12 cellular contexts compared by ENCODE assay signal in genomic region chr12:6324936-6325750, GRCh38. TPM values are rescaled to one million over a fixed set of nuclear protein-coding genes. Genes with fewer than 3 reads are reported as not detected.
DNase-seq lines count a peak whose midpoint lies in the region; ATAC-seq and TF ChIP-seq lines count a peak whose summit lies in the region.
"Had no signal": no experiment of that assay in that cellular context is flagged by ENCODE, and none has a peak within 500 bp of the region (broad histone marks: within the 10 kb centered on the region; RNA-seq: fewer than 3 reads in every experiment).

No MANE protein-coding gene starts in this region.

- H3K27ac ChIP-seq in thyroid gland, result peak overlapping the region in 2 of 3 donors; percentile 83 to 84

- peaks cover 9 to 59% of the 10 kb centered on the region in 2 donors for H3K4me1 ChIP-seq in thyroid gland

- H3K27me3 ChIP-seq in thyroid gland, result no peaks in the 10 kb centered on the region

- no peaks in the 10 kb centered on the region for H3K9me3 Mint-ChIP-seq in activated T-cell treated with anti-CD3 and anti-CD28 coated beads, Interleukin-2, amount 50 U/mL, for 72 hours
- H3K9me3 Mint-ChIP-seq in activated CD4-positive, alpha-beta memory T cell treated with anti-CD3 and anti-CD28 coated beads for 36 hours, result no peaks in the 10 kb centered on the region
- H3K9me3 Mint-ChIP-seq in immature natural killer cell, result no peaks in the 10 kb centered on the region
- H3K9me3 Mint-ChIP-seq: activated T-helper 1 cell treated with anti-CD3 and anti-CD28 coated beads, Interleukin-12 subunit alpha, Interleukin-12 subunit beta, Interleukin-2, Interleukin-4 antibody, amounts not matched to agents 30 ng/mL and 10 ng/mL and 1 ng/mL, durations not matched to agents 14 hours and 24 hours and 36 hours had no signal

- peaks cover 36% of the 10 kb centered on the region for H3K4me1 Mint-ChIP-seq in activated T-cell treated with anti-CD3 and anti-CD28 coated beads, Interleukin-2, amount 50 U/mL, for 72 hours (ENCODE audit: low read depth)
- peaks cover 31% of the 10 kb centered on the region for H3K4me1 Mint-ChIP-seq in activated CD4-positive, alpha-beta memory T cell treated with anti-CD3 and anti-CD28 coated beads for 36 hours (ENCODE audit: low read depth)
- peaks cover 56 to 62% of the 10 kb centered on the region in 2 donors for H3K4me1 Mint-ChIP-seq in immature natural killer cell

- no peak for ATAC-seq in activated T-cell treated with anti-CD3 and anti-CD28 coated beads, Interleukin-2, amount 50 U/mL, for 72 hours (replicated peaks in 1 of 2)

- no peak for TF ChIP-seq CTCF in thyroid gland (IDR thresholded peaks at IDR 0.05)
- TF ChIP-seq CTCF in lower leg skin (IDR thresholded peaks at IDR 0.05), result no peak

- H3K27ac Mint-ChIP-seq in activated T-cell treated with anti-CD3 and anti-CD28 coated beads, Interleukin-2, amount 50 U/mL, for 72 hours, result peak overlapping the region; percentile 59
- H3K27ac Mint-ChIP-seq in activated CD4-positive, alpha-beta memory T cell treated with anti-CD3 and anti-CD28 coated beads for 36 hours, result peak overlapping the region; percentile 33
- H3K27ac Mint-ChIP-seq in immature natural killer cell, result peak overlapping the region; percentile 78 to 88 (median 85)

- no peak for DNase-seq in activated T-cell treated with anti-CD3 and anti-CD28 coated beads, Interleukin-2, amount 50 U/mL, for 72 hours
- DNase-seq in activated T-cell treated with anti-CD3 and anti-CD28 coated beads for 4 hours (no peak), immature natural killer cell (no peak), thyroid gland (peak; percentile 33 to 40), lower leg skin (ENCODE audit: low spot score in 2 of 2) (no peak), inferior parietal cortex (ENCODE audit: extremely low spot score) (no peak)
- DNase-seq in activated CD4-positive, alpha-beta memory T cell treated with anti-CD3 and anti-CD28 coated beads for 36 hours, result no peak
- DNase-seq in stimulated activated CD4-positive, alpha-beta T cell treated with anti-CD3 and anti-CD28 coated beads, Interleukin-2, amount 100 ng/mL, for 24 hours, result no peak

- POLR2A ChIA-PET in activated CD4-positive, alpha-beta memory T cell treated with anti-CD3 and anti-CD28 coated beads for 36 hours (lab: Charles Lee), result no interaction called here

- peaks cover 30 to 32% of the 10 kb centered on the region in 2 donors for H3K36me3 ChIP-seq in thyroid gland

- no peaks in the 10 kb centered on the region for H3K36me3 Mint-ChIP-seq in activated T-cell treated with anti-CD3 and anti-CD28 coated beads, Interleukin-2, amount 50 U/mL, for 72 hours (ENCODE audit: insufficient read depth in 2 of 2)
- H3K36me3 Mint-ChIP-seq in activated CD4-positive, alpha-beta memory T cell treated with anti-CD3 and anti-CD28 coated beads for 36 hours, result peaks cover 5% of the 10 kb centered on the region
- peaks cover 0 to 16% (median 4%) of the 10 kb centered on the region in 3 donors for H3K36me3 Mint-ChIP-seq in immature natural killer cell

- H3K4me3 Mint-ChIP-seq in activated T-cell treated with anti-CD3 and anti-CD28 coated beads, Interleukin-2, amount 50 U/mL, for 72 hours, result no peak overlapping the region
- no peak overlapping the region for H3K4me3 Mint-ChIP-seq in activated CD4-positive, alpha-beta memory T cell treated with anti-CD3 and anti-CD28 coated beads for 36 hours
- H3K4me3 Mint-ChIP-seq in immature natural killer cell, result peak overlapping the region in 3 of 5 donors; percentile 28 to 55 (median 29)
- H3K4me3 Mint-ChIP-seq: activated T-helper 1 cell treated with anti-CD3 and anti-CD28 coated beads, Interleukin-12 subunit alpha, Interleukin-12 subunit beta, Interleukin-2, Interleukin-4 antibody, amounts not matched to agents 30 ng/mL and 10 ng/mL and 1 ng/mL, durations not matched to agents 14 hours and 24 hours and 36 hours had no signal

- no peak overlapping the region for H3K4me3 ChIP-seq in thyroid gland (replicated peaks in 1 of 3)
- no peak overlapping the region for H3K4me3 ChIP-seq in lower leg skin (ENCODE audit: low read depth, poor library complexity, severe bottlenecking)

- CTCF ChIA-PET in activated CD4-positive, alpha-beta memory T cell treated with anti-CD3 and anti-CD28 coated beads for 36 hours (lab: Charles Lee), result interaction anchor here (1.0 to 1.8 kb wide), 2 partner anchors 27 to 38 kb away, joined by 3 to 7 read pairs; no protein-coding TSS in a partner anchor

- TF ChIP-seq POLR2A in thyroid gland (IDR thresholded peaks at IDR 0.05) (no peak), lower leg skin (IDR thresholded peaks at IDR 0.05) (no peak)

- WGBS in thyroid gland, 2 donors, result 73 to 78% methylated on average over 6 of the region's 6 CpGs
- WGBS in lower leg skin, 2 donors, result 62 to 73% methylated on average over 6 of the region's 6 CpGs

- H3K27me3 Mint-ChIP-seq in activated T-cell treated with anti-CD3 and anti-CD28 coated beads, Interleukin-2, amount 50 U/mL, for 72 hours (ENCODE audit: low read depth), result no peaks in the 10 kb centered on the region
- H3K27me3 Mint-ChIP-seq in activated CD4-positive, alpha-beta memory T cell treated with anti-CD3 and anti-CD28 coated beads for 36 hours, result no peaks in the 10 kb centered on the region
- H3K27me3 Mint-ChIP-seq in immature natural killer cell (ENCODE audit: low read depth in 3 of 3), result no peaks in the 10 kb centered on the region

- intact Hi-C loops in activated CD4-positive, alpha-beta memory T cell treated with anti-CD3 and anti-CD28 coated beads for 36 hours (cut with micrococcal nuclease), result no loop called here
- intact Hi-C loops in thyroid gland (cut with DNase I) (loop anchor here (5.0 kb wide), 1 partner anchor 142 kb away; no protein-coding TSS in a partner anchor), lower leg skin (cut with DNase I; ENCODE audit: low total_unique reads) (no loop called here)

- H3K9me3 ChIP-seq in thyroid gland, result no peaks in the 10 kb centered on the region

RNA-seq across cellular contexts. Expression of gene PLEKHG6, which starts 14.7 kb away (rescaled TPM):
- not detected for total RNA-seq in activated T-cell treated with anti-CD3 and anti-CD28 coated beads, Interleukin-2, amount 50 U/mL, for 72 hours
- not detected for total RNA-seq in activated CD4-positive, alpha-beta memory T cell treated with anti-CD3 and anti-CD28 coated beads for 36 hours
- under 1 TPM in 2 of 3 donors, not detected in 1; 0.19 to 0.61 TPM for polyA plus RNA-seq in immature natural killer cell
- total RNA-seq in thyroid gland (100 to 1,000 TPM in 1 of 4 donors, 10 to 100 TPM in 1, 1 to 10 TPM in 2; 4.0 to 325 (median 14.1) TPM), lower leg skin (10 to 100 TPM; 10.6 to 34.1 (median 22.4) TPM)
- total RNA-seq: activated T-helper 1 cell treated with anti-CD3 and anti-CD28 coated beads, Interleukin-12 subunit alpha, Interleukin-12 subunit beta, Interleukin-2, Interleukin-4 antibody, amounts not matched to agents 30 ng/mL and 10 ng/mL and 1 ng/mL, durations not matched to agents 14 hours and 24 hours and 36 hours; NCI-H460; pulmonary artery endothelial cell; T-helper 1 cell treated with Interleukin-12 subunit alpha and Interleukin-12 subunit beta and Interleukin-4 antibody, amounts not matched to agents 30 ng/mL and 1 ng/mL, for 36 hours had no signal

RNA-seq across cellular contexts. Expression of gene TNFRSF1A, which starts 16.7 kb away (rescaled TPM):
- total RNA-seq in activated T-cell treated with anti-CD3 and anti-CD28 coated beads, Interleukin-2, amount 50 U/mL, for 72 hours, result 10 to 100 TPM; 48.4 to 52.1 TPM
- 10 to 100 TPM; 47.5 to 49.6 TPM for total RNA-seq in activated CD4-positive, alpha-beta memory T cell treated with anti-CD3 and anti-CD28 coated beads for 36 hours
- polyA plus RNA-seq in immature natural killer cell, result 10 to 100 TPM; 37.7 to 89.0 (median 67.0) TPM
- 100 to 1,000 TPM; 131 to 185 (median 150) TPM for total RNA-seq in thyroid gland
- total RNA-seq in lower leg skin, result 100 to 1,000 TPM; 104 to 252 (median 186) TPM

RNA-seq across cellular contexts. Expression of gene SCNN1A, which starts 50.2 kb away (rescaled TPM):
- under 1 TPM; 0.29 to 0.67 TPM for total RNA-seq in activated T-cell treated with anti-CD3 and anti-CD28 coated beads, Interleukin-2, amount 50 U/mL, for 72 hours
- total RNA-seq in activated CD4-positive, alpha-beta memory T cell treated with anti-CD3 and anti-CD28 coated beads for 36 hours, result under 1 TPM; 0.17 to 0.26 TPM
- polyA plus RNA-seq in immature natural killer cell, result under 1 TPM in 2 of 3 donors, not detected in 1; 0.10 to 0.64 TPM
- 100 to 1,000 TPM; 229 to 449 (median 336) TPM for total RNA-seq in thyroid gland
- total RNA-seq in lower leg skin, result 100 to 1,000 TPM in 3 of 4 donors, 10 to 100 TPM in 1; 74.6 to 139 (median 119) TPM
- total RNA-seq: T-helper 1 cell treated with Interleukin-12 subunit alpha and Interleukin-12 subunit beta and Interleukin-4 antibody, amounts not matched to agents 30 ng/mL and 1 ng/mL, for 36 hours had no signal

RNA-seq across cellular contexts. Expression of gene LTBR, which starts 58.8 kb away (rescaled TPM):
- 1 to 10 TPM; 1.3 to 1.9 TPM for total RNA-seq in activated T-cell treated with anti-CD3 and anti-CD28 coated beads, Interleukin-2, amount 50 U/mL, for 72 hours
- 1 to 10 TPM; 1.5 to 1.9 TPM for total RNA-seq in activated CD4-positive, alpha-beta memory T cell treated with anti-CD3 and anti-CD28 coated beads for 36 hours
- 1 to 10 TPM; 1.2 to 3.6 (median 2.8) TPM for polyA plus RNA-seq in immature natural killer cell
- total RNA-seq in thyroid gland (100 to 1,000 TPM; 152 to 215 (median 178) TPM), lower leg skin (100 to 1,000 TPM; 174 to 298 (median 196) TPM)

Comparison
In these comparisons a context has a peak if more than half of its experiments do, and no peak if none do; other contexts are left out.
1. DNase-seq: peak in thyroid gland (2 of 2); none in activated T-cell treated with anti-CD3 and anti-CD28 coated beads, Interleukin-2, amount 50 U/mL, for 72 hours (0 of 2), activated T-cell treated with anti-CD3 and anti-CD28 coated beads for 4 hours (single experiment), activated CD4-positive, alpha-beta memory T cell treated with anti-CD3 and anti-CD28 coated beads for 36 hours (single experiment), immature natural killer cell (0 of 3), stimulated activated CD4-positive, alpha-beta T cell treated with anti-CD3 and anti-CD28 coated beads, Interleukin-2, amount 100 ng/mL, for 24 hours (0 of 2), lower leg skin (0 of 2) and inferior parietal cortex (single experiment).
2. H3K27ac Mint-ChIP-seq: peak in every context shown above with its lines; median percentile 85 in immature natural killer cell; 59 in activated T-cell treated with anti-CD3 and anti-CD28 coated beads, Interleukin-2, amount 50 U/mL, for 72 hours; 33 in activated CD4-positive, alpha-beta memory T cell treated with anti-CD3 and anti-CD28 coated beads for 36 hours.
3. H3K4me3 Mint-ChIP-seq: peak in immature natural killer cell (3 of 5); none in activated T-cell treated with anti-CD3 and anti-CD28 coated beads, Interleukin-2, amount 50 U/mL, for 72 hours (0 of 2) and activated CD4-positive, alpha-beta memory T cell treated with anti-CD3 and anti-CD28 coated beads for 36 hours (single experiment).
4. RNA of gene PLEKHG6, which starts 14.7 kb away (total RNA-seq): 10.6 to 34.1 TPM in lower leg skin and 4.0 to 325 TPM in thyroid gland; not detected in activated CD4-positive, alpha-beta memory T cell treated with anti-CD3 and anti-CD28 coated beads for 36 hours and not detected in activated T-cell treated with anti-CD3 and anti-CD28 coated beads, Interleukin-2, amount 50 U/mL, for 72 hours; every median in the first group is over 4 times any median in the second.
5. RNA of gene SCNN1A, which starts 50.2 kb away (total RNA-seq): 229 to 449 TPM in thyroid gland and 74.6 to 139 TPM in lower leg skin; 0.29 to 0.67 TPM in activated T-cell treated with anti-CD3 and anti-CD28 coated beads, Interleukin-2, amount 50 U/mL, for 72 hours and 0.17 to 0.26 TPM in activated CD4-positive, alpha-beta memory T cell treated with anti-CD3 and anti-CD28 coated beads for 36 hours; every median in the first group is over 10 times any median in the second.